ENCODE assay signal across 1 cellular context in the genomic region with DNA sequence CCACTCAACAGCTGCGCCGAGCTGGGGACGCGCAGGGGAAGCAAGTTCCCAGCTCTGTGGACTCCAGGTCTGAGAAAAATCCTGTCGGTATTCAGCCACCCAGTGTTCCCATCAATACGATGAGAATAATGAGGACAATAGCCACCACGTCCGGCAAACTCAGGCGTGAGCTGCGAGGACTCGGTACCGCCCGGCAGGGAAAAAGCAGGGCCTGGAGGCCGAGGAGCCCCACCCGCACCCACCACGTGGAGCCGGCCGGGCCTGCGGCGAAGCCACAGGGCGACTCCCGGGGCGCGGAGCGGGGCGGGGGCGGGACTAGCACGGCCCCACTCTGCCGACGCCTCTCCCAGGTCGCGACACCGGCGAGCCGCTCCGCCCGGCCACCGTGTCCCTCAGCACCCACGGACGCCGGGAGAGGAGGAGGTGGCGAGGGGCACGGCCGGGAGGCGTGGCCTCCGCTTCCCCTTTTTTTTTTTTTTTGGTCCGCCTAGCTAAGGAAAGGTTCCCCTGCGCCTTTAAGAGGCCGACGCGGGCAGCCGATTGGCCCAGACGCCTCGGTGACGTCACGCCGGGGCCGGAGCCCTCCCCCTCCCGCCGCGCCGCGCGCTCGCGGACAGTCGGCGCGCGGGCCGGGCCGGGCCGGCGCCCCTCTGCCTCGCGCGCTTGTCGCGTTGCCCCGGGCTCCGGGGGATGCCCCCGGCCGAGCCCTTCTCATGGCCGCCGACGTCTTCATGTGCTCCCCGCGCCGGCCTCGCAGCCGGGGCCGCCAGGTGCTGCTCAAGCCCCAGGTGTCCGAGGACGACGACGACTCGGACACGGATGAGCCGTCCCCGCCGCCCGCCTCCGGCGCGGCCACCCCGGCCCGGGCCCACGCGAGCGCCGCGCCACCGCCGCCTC.
A peak's percentile ranks its signal among the peaks of the same experiment; 100 is the strongest.
TF ChIP-seq lines count a peak whose summit lies in the region.

A gene with protein sequence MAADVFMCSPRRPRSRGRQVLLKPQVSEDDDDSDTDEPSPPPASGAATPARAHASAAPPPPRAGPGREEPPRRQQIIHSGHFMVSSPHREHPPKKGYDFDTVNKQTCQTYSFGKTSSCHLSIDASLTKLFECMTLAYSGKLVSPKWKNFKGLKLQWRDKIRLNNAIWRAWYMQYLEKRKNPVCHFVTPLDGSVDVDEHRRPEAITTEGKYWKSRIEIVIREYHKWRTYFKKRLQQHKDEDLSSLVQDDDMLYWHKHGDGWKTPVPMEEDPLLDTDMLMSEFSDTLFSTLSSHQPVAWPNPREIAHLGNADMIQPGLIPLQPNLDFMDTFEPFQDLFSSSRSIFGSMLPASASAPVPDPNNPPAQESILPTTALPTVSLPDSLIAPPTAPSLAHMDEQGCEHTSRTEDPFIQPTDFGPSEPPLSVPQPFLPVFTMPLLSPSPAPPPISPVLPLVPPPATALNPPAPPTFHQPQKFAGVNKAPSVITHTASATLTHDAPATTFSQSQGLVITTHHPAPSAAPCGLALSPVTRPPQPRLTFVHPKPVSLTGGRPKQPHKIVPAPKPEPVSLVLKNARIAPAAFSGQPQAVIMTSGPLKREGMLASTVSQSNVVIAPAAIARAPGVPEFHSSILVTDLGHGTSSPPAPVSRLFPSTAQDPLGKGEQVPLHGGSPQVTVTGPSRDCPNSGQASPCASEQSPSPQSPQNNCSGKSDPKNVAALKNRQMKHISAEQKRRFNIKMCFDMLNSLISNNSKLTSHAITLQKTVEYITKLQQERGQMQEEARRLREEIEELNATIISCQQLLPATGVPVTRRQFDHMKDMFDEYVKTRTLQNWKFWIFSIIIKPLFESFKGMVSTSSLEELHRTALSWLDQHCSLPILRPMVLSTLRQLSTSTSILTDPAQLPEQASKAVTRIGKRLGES (plus strand): TSS at position 616 of the 897 bp plus-strand sequence. CDS start 98 bp downstream, at position 714.

TF ChIP-seq in K562, 482 proteins besides CTCF, POLR2A, EP300 and RAD21 (continued from another document and continues in another):
- TF ChIP-seq KDM5B (IDR thresholded peaks at IDR 0.05; ENCODE audit: insufficient replicate concordance, low read depth, low read length) (peak; percentile 91), SAFB (IDR thresholded peaks at IDR 0.05; ENCODE audit: borderline replicate concordance, low read depth, low read length) (peak; percentile 86), ATF1 (CRISPR knock-in tag; IDR thresholded peaks at IDR 0.05) (no peak), ATF1 (tag; IDR thresholded peaks at IDR 0.05) (peak; percentile 95), ZNF408 (CRISPR knock-in tag; IDR thresholded peaks at IDR 0.05; ENCODE audit: low read depth) (no peak), STAT5B (CRISPR knock-in tag; IDR thresholded peaks at IDR 0.05) (no peak), ETV6 (IDR thresholded peaks at IDR 0.05; ENCODE audit: borderline replicate concordance in 1 of 2, low read depth in 2 of 2, low read length in 1 of 2) (no peak), ETV6 (CRISPR knock-in tag; IDR thresholded peaks at IDR 0.05; ENCODE audit: borderline replicate concordance) (no peak), CBFB (CRISPR knock-in tag; IDR thresholded peaks at IDR 0.05) (no peak), ZNF79 (CRISPR knock-in tag; IDR thresholded peaks at IDR 0.05; ENCODE audit: low read depth) (no peak), HDGF (IDR thresholded peaks at IDR 0.05) (no peak), ZKSCAN1 (IDR thresholded peaks at IDR 0.05; ENCODE audit: low read depth, low read length) (no peak), NR2C2 (CRISPR knock-in tag; IDR thresholded peaks at IDR 0.05) (0 out of 2 replicates have a peak, but pooled peaks have one; percentile 26), NR2C2 (tag; IDR thresholded peaks at IDR 0.05) (peak; percentile 65; the same call in 1 of the 2 replicates), BHLHE40 (IDR thresholded peaks at IDR 0.05; ENCODE audit: low read length) (no peak), ZNF717 (CRISPR knock-in tag; IDR thresholded peaks at IDR 0.05) (no peak), ZNF551 (CRISPR knock-in tag; IDR thresholded peaks at IDR 0.05) (no peak), MXI1 (IDR thresholded peaks at IDR 0.05; ENCODE audit: low read depth, low read length) (peak; percentile 69; the same call in 1 of the 2 replicates), GTF2E2 (tag; IDR thresholded peaks at IDR 0.05) (0 out of 2 replicates have a peak, but pooled peaks have one; percentile 35), CBX8 (IDR thresholded peaks at IDR 0.05; ENCODE audit: borderline replicate concordance, extremely low read depth, low read depth, low read length, poor library complexity, severe bottlenecking) (no peak), MTA1 (IDR thresholded peaks at IDR 0.05; ENCODE audit: borderline replicate concordance) (no peak), HDAC1 (IDR thresholded peaks at IDR 0.05) (peak in 1 of 2 experiments; percentile 86; a peak in 2 of 4 replicates), ZNF175 (CRISPR knock-in tag; IDR thresholded peaks at IDR 0.05; ENCODE audit: low read depth) (no peak), NBN (IDR thresholded peaks at IDR 0.05; ENCODE audit: low read depth) (no peak), ZFP36 (IDR thresholded peaks at IDR 0.05; ENCODE audit: low read depth, low read length, partially characterized antibody) (no peak), MTA3 (IDR thresholded peaks at IDR 0.05; ENCODE audit: borderline replicate concordance) (peak; percentile 90; the same call in 1 of the 2 replicates), HDAC2 (IDR thresholded peaks at IDR 0.05) (no peak), SIN3B (IDR thresholded peaks at IDR 0.05; ENCODE audit: low read depth) (peak; percentile 19; the same call in 1 of the 2 replicates), FOXP1 (CRISPR knock-in tag; IDR thresholded peaks at IDR 0.05) (peak; percentile 56; the same call in 1 of the 2 replicates), FUS (optimal IDR thresholded peaks at IDR 0.05; ENCODE audit: low read depth, low read length) (peak; percentile 35), ZNF134 (CRISPR knock-in tag; conservative IDR thresholded peaks at IDR 0.05) (no peak), NR4A1 (CRISPR knock-in tag; IDR thresholded peaks at IDR 0.05) (0 out of 2 replicates have a peak, but pooled peaks have one; percentile 60), NR4A1 (tag; IDR thresholded peaks at IDR 0.05) (peak; percentile 72)
- TF ChIP-seq, protein P1, sequence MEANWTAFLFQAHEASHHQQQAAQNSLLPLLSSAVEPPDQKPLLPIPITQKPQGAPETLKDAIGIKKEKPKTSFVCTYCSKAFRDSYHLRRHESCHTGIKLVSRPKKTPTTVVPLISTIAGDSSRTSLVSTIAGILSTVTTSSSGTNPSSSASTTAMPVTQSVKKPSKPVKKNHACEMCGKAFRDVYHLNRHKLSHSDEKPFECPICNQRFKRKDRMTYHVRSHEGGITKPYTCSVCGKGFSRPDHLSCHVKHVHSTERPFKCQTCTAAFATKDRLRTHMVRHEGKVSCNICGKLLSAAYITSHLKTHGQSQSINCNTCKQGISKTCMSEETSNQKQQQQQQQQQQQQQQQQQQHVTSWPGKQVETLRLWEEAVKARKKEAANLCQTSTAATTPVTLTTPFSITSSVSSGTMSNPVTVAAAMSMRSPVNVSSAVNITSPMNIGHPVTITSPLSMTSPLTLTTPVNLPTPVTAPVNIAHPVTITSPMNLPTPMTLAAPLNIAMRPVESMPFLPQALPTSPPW (CRISPR knock-in tag; IDR thresholded peaks at IDR 0.05): peak; percentile 93
- TF ChIP-seq, protein P2, sequence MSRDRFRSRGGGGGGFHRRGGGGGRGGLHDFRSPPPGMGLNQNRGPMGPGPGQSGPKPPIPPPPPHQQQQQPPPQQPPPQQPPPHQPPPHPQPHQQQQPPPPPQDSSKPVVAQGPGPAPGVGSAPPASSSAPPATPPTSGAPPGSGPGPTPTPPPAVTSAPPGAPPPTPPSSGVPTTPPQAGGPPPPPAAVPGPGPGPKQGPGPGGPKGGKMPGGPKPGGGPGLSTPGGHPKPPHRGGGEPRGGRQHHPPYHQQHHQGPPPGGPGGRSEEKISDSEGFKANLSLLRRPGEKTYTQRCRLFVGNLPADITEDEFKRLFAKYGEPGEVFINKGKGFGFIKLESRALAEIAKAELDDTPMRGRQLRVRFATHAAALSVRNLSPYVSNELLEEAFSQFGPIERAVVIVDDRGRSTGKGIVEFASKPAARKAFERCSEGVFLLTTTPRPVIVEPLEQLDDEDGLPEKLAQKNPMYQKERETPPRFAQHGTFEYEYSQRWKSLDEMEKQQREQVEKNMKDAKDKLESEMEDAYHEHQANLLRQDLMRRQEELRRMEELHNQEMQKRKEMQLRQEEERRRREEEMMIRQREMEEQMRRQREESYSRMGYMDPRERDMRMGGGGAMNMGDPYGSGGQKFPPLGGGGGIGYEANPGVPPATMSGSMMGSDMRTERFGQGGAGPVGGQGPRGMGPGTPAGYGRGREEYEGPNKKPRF (IDR thresholded peaks at IDR 0.05; ENCODE audit: low read depth, low read length): no peak
- TF ChIP-seq, protein P3, sequence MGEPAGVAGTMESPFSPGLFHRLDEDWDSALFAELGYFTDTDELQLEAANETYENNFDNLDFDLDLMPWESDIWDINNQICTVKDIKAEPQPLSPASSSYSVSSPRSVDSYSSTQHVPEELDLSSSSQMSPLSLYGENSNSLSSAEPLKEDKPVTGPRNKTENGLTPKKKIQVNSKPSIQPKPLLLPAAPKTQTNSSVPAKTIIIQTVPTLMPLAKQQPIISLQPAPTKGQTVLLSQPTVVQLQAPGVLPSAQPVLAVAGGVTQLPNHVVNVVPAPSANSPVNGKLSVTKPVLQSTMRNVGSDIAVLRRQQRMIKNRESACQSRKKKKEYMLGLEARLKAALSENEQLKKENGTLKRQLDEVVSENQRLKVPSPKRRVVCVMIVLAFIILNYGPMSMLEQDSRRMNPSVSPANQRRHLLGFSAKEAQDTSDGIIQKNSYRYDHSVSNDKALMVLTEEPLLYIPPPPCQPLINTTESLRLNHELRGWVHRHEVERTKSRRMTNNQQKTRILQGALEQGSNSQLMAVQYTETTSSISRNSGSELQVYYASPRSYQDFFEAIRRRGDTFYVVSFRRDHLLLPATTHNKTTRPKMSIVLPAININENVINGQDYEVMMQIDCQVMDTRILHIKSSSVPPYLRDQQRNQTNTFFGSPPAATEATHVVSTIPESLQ (CRISPR knock-in tag; IDR thresholded peaks at IDR 0.05): no peak
- TF ChIP-seq, protein P4, sequence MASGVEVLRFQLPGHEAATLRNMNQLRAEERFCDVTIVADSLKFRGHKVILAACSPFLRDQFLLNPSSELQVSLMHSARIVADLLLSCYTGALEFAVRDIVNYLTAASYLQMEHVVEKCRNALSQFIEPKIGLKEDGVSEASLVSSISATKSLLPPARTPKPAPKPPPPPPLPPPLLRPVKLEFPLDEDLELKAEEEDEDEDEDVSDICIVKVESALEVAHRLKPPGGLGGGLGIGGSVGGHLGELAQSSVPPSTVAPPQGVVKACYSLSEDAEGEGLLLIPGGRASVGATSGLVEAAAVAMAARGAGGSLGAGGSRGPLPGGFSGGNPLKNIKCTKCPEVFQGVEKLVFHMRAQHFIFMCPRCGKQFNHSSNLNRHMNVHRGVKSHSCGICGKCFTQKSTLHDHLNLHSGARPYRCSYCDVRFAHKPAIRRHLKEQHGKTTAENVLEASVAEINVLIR (CRISPR knock-in tag; IDR thresholded peaks at IDR 0.05): peak; percentile 61; the same call in 1 of the 2 replicates
- TF ChIP-seq, protein P5, sequence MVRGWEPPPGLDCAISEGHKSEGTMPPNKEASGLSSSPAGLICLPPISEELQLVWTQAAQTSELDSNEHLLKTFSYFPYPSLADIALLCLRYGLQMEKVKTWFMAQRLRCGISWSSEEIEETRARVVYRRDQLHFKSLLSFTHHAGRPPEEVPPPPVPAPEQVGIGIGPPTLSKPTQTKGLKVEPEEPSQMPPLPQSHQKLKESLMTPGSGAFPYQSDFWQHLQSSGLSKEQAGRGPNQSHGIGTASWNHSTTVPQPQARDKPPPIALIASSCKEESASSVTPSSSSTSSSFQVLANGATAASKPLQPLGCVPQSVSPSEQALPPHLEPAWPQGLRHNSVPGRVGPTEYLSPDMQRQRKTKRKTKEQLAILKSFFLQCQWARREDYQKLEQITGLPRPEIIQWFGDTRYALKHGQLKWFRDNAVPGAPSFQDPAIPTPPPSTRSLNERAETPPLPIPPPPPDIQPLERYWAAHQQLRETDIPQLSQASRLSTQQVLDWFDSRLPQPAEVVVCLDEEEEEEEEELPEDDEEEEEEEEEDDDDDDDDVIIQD (CRISPR knock-in tag; IDR thresholded peaks at IDR 0.05): no peak
- TF ChIP-seq, protein P6, sequence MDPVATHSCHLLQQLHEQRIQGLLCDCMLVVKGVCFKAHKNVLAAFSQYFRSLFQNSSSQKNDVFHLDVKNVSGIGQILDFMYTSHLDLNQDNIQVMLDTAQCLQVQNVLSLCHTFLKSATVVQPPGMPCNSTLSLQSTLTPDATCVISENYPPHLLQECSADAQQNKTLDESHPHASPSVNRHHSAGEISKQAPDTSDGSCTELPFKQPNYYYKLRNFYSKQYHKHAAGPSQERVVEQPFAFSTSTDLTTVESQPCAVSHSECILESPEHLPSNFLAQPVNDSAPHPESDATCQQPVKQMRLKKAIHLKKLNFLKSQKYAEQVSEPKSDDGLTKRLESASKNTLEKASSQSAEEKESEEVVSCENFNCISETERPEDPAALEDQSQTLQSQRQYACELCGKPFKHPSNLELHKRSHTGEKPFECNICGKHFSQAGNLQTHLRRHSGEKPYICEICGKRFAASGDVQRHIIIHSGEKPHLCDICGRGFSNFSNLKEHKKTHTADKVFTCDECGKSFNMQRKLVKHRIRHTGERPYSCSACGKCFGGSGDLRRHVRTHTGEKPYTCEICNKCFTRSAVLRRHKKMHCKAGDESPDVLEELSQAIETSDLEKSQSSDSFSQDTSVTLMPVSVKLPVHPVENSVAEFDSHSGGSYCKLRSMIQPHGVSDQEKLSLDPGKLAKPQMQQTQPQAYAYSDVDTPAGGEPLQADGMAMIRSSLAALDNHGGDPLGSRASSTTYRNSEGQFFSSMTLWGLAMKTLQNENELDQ (CRISPR knock-in tag; IDR thresholded peaks at IDR 0.05; ENCODE audit: borderline replicate concordance): no peak; the same call in 1 of the 2 replicates
- TF ChIP-seq, protein P7, sequence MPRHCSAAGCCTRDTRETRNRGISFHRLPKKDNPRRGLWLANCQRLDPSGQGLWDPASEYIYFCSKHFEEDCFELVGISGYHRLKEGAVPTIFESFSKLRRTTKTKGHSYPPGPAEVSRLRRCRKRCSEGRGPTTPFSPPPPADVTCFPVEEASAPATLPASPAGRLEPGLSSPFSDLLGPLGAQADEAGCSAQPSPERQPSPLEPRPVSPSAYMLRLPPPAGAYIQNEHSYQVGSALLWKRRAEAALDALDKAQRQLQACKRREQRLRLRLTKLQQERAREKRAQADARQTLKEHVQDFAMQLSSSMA (CRISPR knock-in tag; IDR thresholded peaks at IDR 0.05): peak; percentile 77; the same call in 1 of the 2 replicates
- TF ChIP-seq, protein P8, sequence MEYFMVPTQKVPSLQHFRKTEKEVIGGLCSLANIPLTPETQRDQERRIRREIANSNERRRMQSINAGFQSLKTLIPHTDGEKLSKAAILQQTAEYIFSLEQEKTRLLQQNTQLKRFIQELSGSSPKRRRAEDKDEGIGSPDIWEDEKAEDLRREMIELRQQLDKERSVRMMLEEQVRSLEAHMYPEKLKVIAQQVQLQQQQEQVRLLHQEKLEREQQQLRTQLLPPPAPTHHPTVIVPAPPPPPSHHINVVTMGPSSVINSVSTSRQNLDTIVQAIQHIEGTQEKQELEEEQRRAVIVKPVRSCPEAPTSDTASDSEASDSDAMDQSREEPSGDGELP (CRISPR knock-in tag; IDR thresholded peaks at IDR 0.05; ENCODE audit: borderline replicate concordance): peak; percentile 64
- TF ChIP-seq, protein P9, sequence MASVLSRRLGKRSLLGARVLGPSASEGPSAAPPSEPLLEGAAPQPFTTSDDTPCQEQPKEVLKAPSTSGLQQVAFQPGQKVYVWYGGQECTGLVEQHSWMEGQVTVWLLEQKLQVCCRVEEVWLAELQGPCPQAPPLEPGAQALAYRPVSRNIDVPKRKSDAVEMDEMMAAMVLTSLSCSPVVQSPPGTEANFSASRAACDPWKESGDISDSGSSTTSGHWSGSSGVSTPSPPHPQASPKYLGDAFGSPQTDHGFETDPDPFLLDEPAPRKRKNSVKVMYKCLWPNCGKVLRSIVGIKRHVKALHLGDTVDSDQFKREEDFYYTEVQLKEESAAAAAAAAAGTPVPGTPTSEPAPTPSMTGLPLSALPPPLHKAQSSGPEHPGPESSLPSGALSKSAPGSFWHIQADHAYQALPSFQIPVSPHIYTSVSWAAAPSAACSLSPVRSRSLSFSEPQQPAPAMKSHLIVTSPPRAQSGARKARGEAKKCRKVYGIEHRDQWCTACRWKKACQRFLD (CRISPR knock-in tag; IDR thresholded peaks at IDR 0.05): peak; percentile 94
